Comparison of ENCODE assay signal across 36 cellular contexts in genomic region chr6:88663801-88664200, GRCh38.
"Had no signal": no experiment of that assay in that cellular context is flagged by ENCODE, and none has a peak within 500 bp of the region (broad histone marks: within the 10 kb centered on the region; RNA-seq: fewer than 3 reads in every experiment).

No MANE protein-coding gene starts in this region.

- FAIRE-seq: astrocyte, RCC 7860 had no signal

- H3K27ac ChIP-seq: adrenal gland, body of pancreas, breast epithelium, PC-9, RWPE1, VCaP had no signal

- H3K9me3 ChIP-seq: adrenal gland had no signal

- H3K4me3 ChIP-seq: adrenal gland, body of pancreas, breast epithelium, PC-9 had no signal

- ATAC-seq: activated T-cell treated with anti-CD3 and anti-CD28 coated beads, Interleukin-2, amount 50 U/mL, for 4 hours; body of pancreas; Right ventricle myocardium inferior; SK-N-SH treated with all-trans-retinoic acid at 6 μM for 48 hours had no signal

- DNase-seq: activated B cell treated with CpG ODN at 0.5 μM for 24 hours; activated CD4-positive, alpha-beta memory T cell treated with anti-CD3 and anti-CD28 coated beads for 36 hours; activated CD4-positive, alpha-beta T cell treated with anti-CD3 and anti-CD28 coated beads for 4 hours; activated CD4-positive, alpha-beta T cell treated with anti-CD3 and anti-CD28 coated beads, Interleukin-2, amount 50 U/mL, for 1 hour; activated CD4-positive, CD25-positive, alpha-beta regulatory T cell treated with anti-CD3 and anti-CD28 coated beads, Interleukin-2, amount 50 U/mL, for 72 hours; activated CD8-positive, alpha-beta memory T cell treated with anti-CD3 and anti-CD28 coated beads, Interleukin-2, amount 50 U/mL, for 4 hours; activated gamma-delta T cell treated with Interleukin-2 at 50 U/mL for 16 hours; activated naive CD4-positive, alpha-beta T cell treated with anti-CD3 and anti-CD28 coated beads for 36 hours; activated T-cell treated with anti-CD3 and anti-CD28 coated beads for 4 hours; activated T-cell treated with anti-CD3 and anti-CD28 coated beads, Interleukin-2, amount 50 U/mL, for 4 hours; adrenal gland; body of pancreas; caudate nucleus; cerebellar nuclear complex; Karpas-422; NCI-H1105; NCI-H1417 treated with DMSO at 0.1 percent for 48 hours; NCI-H1930; NCI-H2081 treated with DMSO at 0.1 percent for 48 hours; NCI-H345; NCI-H526; NCI-H748 treated with DMSO at 0.1 percent for 48 hours; NK-92 treated with Interleukin-12 subunit alpha and Interleukin-12 subunit beta, amount 100 ng/mL, for 24 hours; PC-9; SIG-M5; SW 1271; T-helper 1 cell; T-helper 2 cell; T-helper 9 cell had no signal

- H3K4me1 ChIP-seq: adrenal gland, body of pancreas, breast epithelium had no signal

- H3K36me3 ChIP-seq: adrenal gland, breast epithelium had no signal

- H3K27me3 ChIP-seq: adrenal gland, body of pancreas, breast epithelium had no signal
